Comparison of ENCODE assay signal across 1 cellular context in genomic region chr14:65102441-65103149, GRCh38.
TF ChIP-seq lines count a peak whose summit lies in the region.

A gene with protein sequence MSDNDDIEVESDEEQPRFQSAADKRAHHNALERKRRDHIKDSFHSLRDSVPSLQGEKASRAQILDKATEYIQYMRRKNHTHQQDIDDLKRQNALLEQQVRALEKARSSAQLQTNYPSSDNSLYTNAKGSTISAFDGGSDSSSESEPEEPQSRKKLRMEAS (minus strand): TSS chr14:65102517. CDS start chr14:65102339, 178 bp downstream.

TF ChIP-seq in HEK293, 187 proteins besides CTCF, POLR2A, EP300 and RAD21 (continued from another document):
- TF ChIP-seq, protein P1, sequence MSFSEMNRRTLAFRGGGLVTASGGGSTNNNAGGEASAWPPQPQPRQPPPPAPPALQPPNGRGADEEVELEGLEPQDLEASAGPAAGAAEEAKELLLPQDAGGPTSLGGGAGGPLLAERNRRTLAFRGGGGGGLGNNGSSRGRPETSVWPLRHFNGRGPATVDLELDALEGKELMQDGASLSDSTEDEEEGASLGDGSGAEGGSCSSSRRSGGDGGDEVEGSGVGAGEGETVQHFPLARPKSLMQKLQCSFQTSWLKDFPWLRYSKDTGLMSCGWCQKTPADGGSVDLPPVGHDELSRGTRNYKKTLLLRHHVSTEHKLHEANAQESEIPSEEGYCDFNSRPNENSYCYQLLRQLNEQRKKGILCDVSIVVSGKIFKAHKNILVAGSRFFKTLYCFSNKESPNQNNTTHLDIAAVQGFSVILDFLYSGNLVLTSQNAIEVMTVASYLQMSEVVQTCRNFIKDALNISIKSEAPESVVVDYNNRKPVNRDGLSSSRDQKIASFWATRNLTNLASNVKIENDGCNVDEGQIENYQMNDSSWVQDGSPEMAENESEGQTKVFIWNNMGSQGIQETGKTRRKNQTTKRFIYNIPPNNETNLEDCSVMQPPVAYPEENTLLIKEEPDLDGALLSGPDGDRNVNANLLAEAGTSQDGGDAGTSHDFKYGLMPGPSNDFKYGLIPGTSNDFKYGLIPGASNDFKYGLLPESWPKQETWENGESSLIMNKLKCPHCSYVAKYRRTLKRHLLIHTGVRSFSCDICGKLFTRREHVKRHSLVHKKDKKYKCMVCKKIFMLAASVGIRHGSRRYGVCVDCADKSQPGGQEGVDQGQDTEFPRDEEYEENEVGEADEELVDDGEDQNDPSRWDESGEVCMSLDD (tag by site-specific recombination; IDR thresholded peaks at IDR 0.05): peak; percentile 59
- TF ChIP-seq ZNF513 (tag by site-specific recombination; IDR thresholded peaks at IDR 0.05) (no peak), ZXDB (tag by site-specific recombination; IDR thresholded peaks at IDR 0.05) (peak; percentile 50), SCRT1 (tag by site-specific recombination; IDR thresholded peaks at IDR 0.05; ENCODE audit: borderline replicate concordance) (no peak), ZNF677 (tag by site-specific recombination; IDR thresholded peaks at IDR 0.05) (no peak), ZNF785 (tag by site-specific recombination; IDR thresholded peaks at IDR 0.05) (no peak), KLF10 (tag by site-specific recombination; IDR thresholded peaks at IDR 0.05) (peak; percentile 70), ZBTB20 (tag by site-specific recombination; IDR thresholded peaks at IDR 0.05) (peak; percentile 91), ZNF114 (tag by site-specific recombination; IDR thresholded peaks at IDR 0.05) (no peak), ZNF654 (tag by site-specific recombination; IDR thresholded peaks at IDR 0.05; ENCODE audit: low read depth) (no peak), ZNF596 (tag by site-specific recombination; IDR thresholded peaks at IDR 0.05) (no peak; the same call in 1 of the 2 replicates), KLF9 (tag by site-specific recombination; IDR thresholded peaks at IDR 0.05; ENCODE audit: low read depth) (peak; percentile 92), ZNF658 (tag by site-specific recombination; IDR thresholded peaks at IDR 0.05) (no peak), ZNF510 (tag by site-specific recombination; IDR thresholded peaks at IDR 0.05; ENCODE audit: insufficient replicate concordance) (no peak), GLIS1 (tag by site-specific recombination; IDR thresholded peaks at IDR 0.05) (peak; percentile 83), REPIN1 (tag by site-specific recombination; IDR thresholded peaks at IDR 0.05; ENCODE audit: low read depth) (no peak), ZNF311 (tag by site-specific recombination; IDR thresholded peaks at IDR 0.05; ENCODE audit: borderline replicate concordance) (no peak)
- TF ChIP-seq, protein P2, sequence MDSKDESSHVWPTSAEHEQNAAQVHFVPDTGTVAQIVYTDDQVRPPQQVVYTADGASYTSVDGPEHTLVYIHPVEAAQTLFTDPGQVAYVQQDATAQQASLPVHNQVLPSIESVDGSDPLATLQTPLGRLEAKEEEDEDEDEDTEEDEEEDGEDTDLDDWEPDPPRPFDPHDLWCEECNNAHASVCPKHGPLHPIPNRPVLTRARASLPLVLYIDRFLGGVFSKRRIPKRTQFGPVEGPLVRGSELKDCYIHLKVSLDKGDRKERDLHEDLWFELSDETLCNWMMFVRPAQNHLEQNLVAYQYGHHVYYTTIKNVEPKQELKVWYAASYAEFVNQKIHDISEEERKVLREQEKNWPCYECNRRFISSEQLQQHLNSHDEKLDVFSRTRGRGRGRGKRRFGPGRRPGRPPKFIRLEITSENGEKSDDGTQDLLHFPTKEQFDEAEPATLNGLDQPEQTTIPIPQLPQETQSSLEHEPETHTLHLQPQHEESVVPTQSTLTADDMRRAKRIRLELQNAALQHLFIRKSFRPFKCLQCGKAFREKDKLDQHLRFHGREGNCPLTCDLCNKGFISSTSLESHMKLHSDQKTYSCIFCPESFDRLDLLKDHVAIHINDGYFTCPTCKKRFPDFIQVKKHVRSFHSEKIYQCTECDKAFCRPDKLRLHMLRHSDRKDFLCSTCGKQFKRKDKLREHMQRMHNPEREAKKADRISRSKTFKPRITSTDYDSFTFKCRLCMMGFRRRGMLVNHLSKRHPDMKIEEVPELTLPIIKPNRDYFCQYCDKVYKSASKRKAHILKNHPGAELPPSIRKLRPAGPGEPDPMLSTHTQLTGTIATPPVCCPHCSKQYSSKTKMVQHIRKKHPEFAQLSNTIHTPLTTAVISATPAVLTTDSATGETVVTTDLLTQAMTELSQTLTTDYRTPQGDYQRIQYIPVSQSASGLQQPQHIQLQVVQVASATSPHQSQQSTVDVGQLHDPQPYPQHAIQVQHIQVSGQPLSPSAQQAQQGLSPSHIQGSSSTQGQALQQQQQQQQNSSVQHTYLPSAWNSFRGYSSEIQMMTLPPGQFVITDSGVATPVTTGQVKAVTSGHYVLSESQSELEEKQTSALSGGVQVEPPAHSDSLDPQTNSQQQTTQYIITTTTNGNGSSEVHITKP (tag by site-specific recombination; IDR thresholded peaks at IDR 0.05): peak; percentile 84
